ENCODE assay signal across 20 cellular contexts in genomic region chr2:106584304-106584954, GRCh38.
A peak's percentile ranks its signal among the peaks of the same experiment; 100 is the strongest.
DNase-seq lines count a peak whose midpoint lies in the region; ATAC-seq, FAIRE-seq and TF ChIP-seq lines count a peak whose summit lies in the region.
"Had no signal": no experiment of that assay in that cellular context is flagged by ENCODE, and none has a peak within 500 bp of the region (broad histone marks: within the 10 kb centered on the region; RNA-seq: fewer than 3 reads in every experiment).

No MANE protein-coding gene starts in this region.

- H4K91ac ChIP-seq in H1 (replicated peaks; ENCODE audit: insufficient read length, low read length) (no peak overlapping the region), neuronal stem cell (ENCODE audit: low read depth, low read length, poor library complexity) (no peak overlapping the region)

- H2AK5ac ChIP-seq in H1 (ENCODE audit: low read depth, low read length) (no peak overlapping the region), neuronal stem cell (ENCODE audit: low read depth, low read length) (peak overlapping the region; percentile 48)

- H2AFZ ChIP-seq in H1 (ENCODE audit: low read length), result no peak overlapping the region
- no peak overlapping the region for H2AFZ ChIP-seq in neuronal stem cell (ENCODE audit: low read length)

- H3K4me1 ChIP-seq in H1 (replicated peaks in 1 of 4; ENCODE audit: control insufficient read depth in 3 of 4, insufficient read depth in 4 of 4, low read length in 3 of 4) (no peaks in the 10 kb centered on the region), neuronal stem cell (ENCODE audit: control insufficient read depth in 2 of 2, insufficient read depth in 1 of 2, low read depth in 1 of 2, low read length in 2 of 2) (peaks cover 0 to 3% of the 10 kb centered on the region in 2 donors)
- H3K4me1 ChIP-seq: HAP-1 had no signal

- H3K79me1 ChIP-seq in H1 (ENCODE audit: low read depth, low read length) (no peaks in the 10 kb centered on the region), neuronal stem cell (ENCODE audit: low read depth, low read length) (no peaks in the 10 kb centered on the region)

- CTCF ChIA-PET in H1 (lab: Charles Lee; ENCODE audit: partially characterized antibody), result interaction anchor here (0.6 to 16.0 kb wide), 12 partner anchors 8 to 1079 kb away, joined by 3 to 330 read pairs (median 3); no protein-coding TSS in a partner anchor
- CTCF ChIA-PET in GM10248 (lab: Yijun Ruan, JAX), result interaction anchor here (0.7 to 3.0 kb wide), 4 partner anchors 10 to 479 kb away, joined by 3 to 19 read pairs (median 3); no protein-coding TSS in a partner anchor

- H3K18ac ChIP-seq in H1 (ENCODE audit: extremely low read depth, low read length) (no peak overlapping the region), neuronal stem cell (ENCODE audit: low read length) (peak overlapping the region; percentile 77)

- no peaks in the 10 kb centered on the region for H3K36me3 ChIP-seq in H1 (ENCODE audit: control insufficient read depth in 2 of 4, insufficient read depth in 4 of 4, low read length in 3 of 4)
- H3K36me3 ChIP-seq in neuronal stem cell (replicated peaks in 1 of 2; ENCODE audit: control insufficient read depth in 2 of 2, insufficient read depth in 2 of 2, low read length in 2 of 2), result no peaks in the 10 kb centered on the region
- H3K36me3 ChIP-seq: HAP-1 had no signal

- H2BK15ac ChIP-seq in H1 (ENCODE audit: low read length) (no peak overlapping the region), neuronal stem cell (ENCODE audit: low read length) (peak overlapping the region; percentile 60)

- no peak for TF ChIP-seq POLR2A in H1 (IDR thresholded peaks at IDR 0.05; ENCODE audit: control extremely low read depth in 1 of 2, low read depth in 2 of 2, low read length in 2 of 2)

- POLR2A ChIA-PET in H1 (lab: Charles Lee; ENCODE audit: partially characterized antibody), result no interaction called here
- POLR2A ChIA-PET in GM10248 (lab: Yijun Ruan, JAX), result no interaction called here

- no peak overlapping the region for H3K4ac ChIP-seq in H1 (replicated peaks; ENCODE audit: insufficient read length, low read depth, low read length)
- no peak overlapping the region for H3K4ac ChIP-seq in neuronal stem cell (ENCODE audit: low read length)

- H3K9me3 ChIP-seq in H1 (ENCODE audit: insufficient read depth in 2 of 2, low read depth in 1 of 2, low read length in 1 of 2), result no peaks in the 10 kb centered on the region
- H3K9me3 ChIP-seq in neuronal stem cell (replicated peaks in 1 of 2; ENCODE audit: control insufficient read depth in 2 of 2, insufficient read depth in 1 of 2, low read depth in 1 of 2, low read length in 2 of 2), result no peaks in the 10 kb centered on the region
- H3K9me3 ChIP-seq: HAP-1 had no signal

- 57% methylated on average over 33 of the region's 47 CpGs; no CpG with 5 or more reads in 1 of the 2 experiments for WGBS in H1 (ENCODE audit: extremely low coverage in 1 of 2, insufficient coverage in 1 of 2, insufficient read length in 1 of 2, insufficient replicate concordance in 2 of 2, low coverage in 1 of 2, low lambda C conversion rate in 2 of 2, missing lambda C conversion rate in 1 of 2), 2 experiments
- WGBS in neuronal stem cell (ENCODE audit: extremely low coverage in 2 of 2, insufficient read length in 2 of 2, insufficient replicate concordance in 1 of 2), 2 donors, result no CpG with 5 or more reads among the region's 47 CpGs

- peaks cover 36% of the 10 kb centered on the region for H3K27me3 Mint-ChIP-seq in stimulated activated naive CD8-positive, alpha-beta T cell treated with anti-CD3 and anti-CD28 coated beads, Interleukin-15, amount 100 ng/mL, for 72 hours

- H3K27me3 ChIP-seq in H1 (replicated peaks in 1 of 4; ENCODE audit: control insufficient read depth in 3 of 4, extremely low read depth in 1 of 4, insufficient read depth in 3 of 4, low read length in 3 of 4) (peaks cover 2 to 31% (median 12%) of the 10 kb centered on the region in 4 experiments), neuronal stem cell (ENCODE audit: control insufficient read depth in 3 of 3, insufficient read depth in 3 of 3, low read depth in 1 of 3, low read length in 3 of 3) (peaks cover 0 to 26% (median 11%) of the 10 kb centered on the region in 3 experiments)

- TF ChIP-seq CTCF in H1 (IDR thresholded peaks at IDR 0.05; ENCODE audit: control extremely low read depth in 1 of 3, insufficient read depth in 1 of 3, low read depth in 1 of 3, low read length in 3 of 3) (no peak), GM10248 (IDR thresholded peaks at IDR 0.05; ENCODE audit: control extremely low read depth, extremely low read depth, low read depth, missing control alignments) (no peak)

- H4K8ac ChIP-seq in H1 (ENCODE audit: extremely low read depth, insufficient read depth, low read length) (no peak overlapping the region), neuronal stem cell (ENCODE audit: low read depth, low read length) (no peak overlapping the region)

- H2BK20ac ChIP-seq in H1 (ENCODE audit: low read length), result no peak overlapping the region

- H3K79me2 ChIP-seq in H1 (ENCODE audit: control insufficient read depth in 1 of 2, insufficient read depth in 2 of 2, low read length in 2 of 2), result no peaks in the 10 kb centered on the region

- peak overlapping the region; percentile 3 to 52 (median 11); a peak in 5 of 8 replicates for H3K4me3 ChIP-seq in H1 (ENCODE audit: extremely low read depth in 1 of 4, insufficient read depth in 2 of 4, low read depth in 3 of 4, low read length in 4 of 4)
- no peak overlapping the region for H3K4me3 ChIP-seq in neuronal stem cell (ENCODE audit: low read length in 2 of 2)
- H3K4me3 ChIP-seq: HAP-1 had no signal

- H4K20me1 ChIP-seq in H1 (replicated peaks in 1 of 2; ENCODE audit: control insufficient read depth in 1 of 2, insufficient read depth in 2 of 2, low read length in 2 of 2), result no peaks in the 10 kb centered on the region

- H3K4me2 ChIP-seq in H1 (ENCODE audit: insufficient read depth in 1 of 2, low read depth in 2 of 2, low read length in 2 of 2) (peak overlapping the region; percentile 26 to 64; a peak in 3 of 4 replicates), neuronal stem cell (ENCODE audit: insufficient read depth, low read length, poor library complexity, severe bottlenecking) (peak overlapping the region; percentile 23)

- H3K56ac ChIP-seq in H1 (replicated peaks; ENCODE audit: insufficient read length, low read depth, low read length), result no peak overlapping the region

- no peak for TF ChIP-seq EP300 in H1 (IDR thresholded peaks at IDR 0.05; ENCODE audit: borderline replicate concordance in 1 of 2, low read depth in 2 of 2, low read length in 2 of 2)

- no peak overlapping the region for H2BK120ac ChIP-seq in H1 (replicated peaks; ENCODE audit: low read depth, low read length)
- no peak overlapping the region for H2BK120ac ChIP-seq in neuronal stem cell (ENCODE audit: low read depth, low read length)

- H3K27ac ChIP-seq in H1 (ENCODE audit: low read depth, low read length) (no peak overlapping the region), neuronal stem cell (replicated peaks; ENCODE audit: low read length) (no peak overlapping the region)

- H3K14ac ChIP-seq in H1 (ENCODE audit: insufficient read length), result no peak overlapping the region
- H3K14ac ChIP-seq in neuronal stem cell (ENCODE audit: low read length), result no peak overlapping the region

- peaks cover 29% of the 10 kb centered on the region for H3K4me1 Mint-ChIP-seq in stimulated activated naive CD8-positive, alpha-beta T cell treated with anti-CD3 and anti-CD28 coated beads, Interleukin-15, amount 100 ng/mL, for 72 hours

- H3K27ac Mint-ChIP-seq in stimulated activated naive CD8-positive, alpha-beta T cell treated with anti-CD3 and anti-CD28 coated beads, Interleukin-15, amount 100 ng/mL, for 72 hours, result no peak overlapping the region
- H3K27ac Mint-ChIP-seq: CD14-positive monocyte, IgD-negative memory B cell had no signal

- H3K9me3 Mint-ChIP-seq in stimulated activated naive CD8-positive, alpha-beta T cell treated with anti-CD3 and anti-CD28 coated beads, Interleukin-15, amount 100 ng/mL, for 72 hours, result no peaks in the 10 kb centered on the region

- H2BK12ac ChIP-seq in H1 (ENCODE audit: low read depth, low read length), result no peak overlapping the region
- no peak overlapping the region for H2BK12ac ChIP-seq in neuronal stem cell (ENCODE audit: low read length)

- H3K9ac ChIP-seq in H1 (replicated peaks in 1 of 4; ENCODE audit: extremely low read depth in 1 of 4, low read depth in 3 of 4, low read length in 3 of 4), result no peak overlapping the region
- H3K9ac ChIP-seq in neuronal stem cell (ENCODE audit: low read depth, low read length, poor library complexity), result no peak overlapping the region

- H4K5ac ChIP-seq in H1 (ENCODE audit: insufficient read length, low read depth, low read length), result no peak overlapping the region

- DNase-seq in stimulated activated naive CD8-positive, alpha-beta T cell treated with anti-CD3 and anti-CD28 coated beads, Interleukin-15, amount 100 ng/mL, for 72 hours, result no peak
- DNase-seq in stimulated activated naive CD8-positive, alpha-beta T cell treated with anti-CD3 and anti-CD28 coated beads, Interleukin-15, Interleukin-2, amounts not matched to agents 100 U/mL and 50 U/mL, for 24 hours, result no peak
- DNase-seq in H1 (ENCODE audit: low read depth in 1 of 2, low spot score in 2 of 2), result peak in 1 of 2 experiments; percentile 58
- DNase-seq in neuronal stem cell (ENCODE audit: low spot score), result no peak
- DNase-seq in GM10248 (ENCODE audit: extremely low spot score), result no peak
- no peak for DNase-seq in putamen (ENCODE audit: low spot score)
- DNase-seq: GF-D8, Karpas-422, MV-4-11, NCI-H1105 treated with DMSO at 0.1 percent for 48 hours, NCI-H2081, NCI-H446, OCI-M1 had no signal

- FAIRE-seq in H1 (lab: Jason Lieb, UNC), result no peak
- FAIRE-seq: A204.1, HTR-8/SVneo, RCC 7860 had no signal

- H3K23ac ChIP-seq in H1 (ENCODE audit: insufficient read length) (no peak overlapping the region), neuronal stem cell (ENCODE audit: low read depth, low read length, poor library complexity) (no peak overlapping the region)

- no peak for TF ChIP-seq RAD21 in H1 (IDR thresholded peaks at IDR 0.05 in 1 of 2, conservative IDR thresholded peaks at IDR 0.05 in 1 of 2; ENCODE audit: low read depth in 2 of 2, low read length in 2 of 2)

- ATAC-seq in stimulated activated naive CD8-positive, alpha-beta T cell treated with anti-CD3 and anti-CD28 coated beads, Interleukin-15, amount 100 ng/mL, for 72 hours, result peak; percentile 54
- ATAC-seq in stimulated activated naive CD8-positive, alpha-beta T cell treated with anti-CD3 and anti-CD28 coated beads, Interleukin-15, Interleukin-2, amounts not matched to agents 100 U/mL and 50 U/mL, for 24 hours, result no peak
- no peak for ATAC-seq in HG03039 (IDR thresholded peaks at IDR 0.05; ENCODE audit: unreplicated experiment)

- H2BK5ac ChIP-seq in H1 (ENCODE audit: low read depth, low read length) (no peak overlapping the region), neuronal stem cell (ENCODE audit: low read length) (no peak overlapping the region)

- no peak overlapping the region for H3K4me3 Mint-ChIP-seq in stimulated activated naive CD8-positive, alpha-beta T cell treated with anti-CD3 and anti-CD28 coated beads, Interleukin-15, amount 100 ng/mL, for 72 hours
- H3K4me3 Mint-ChIP-seq: CD14-positive monocyte, IgD-negative memory B cell had no signal

- H3K23me2 ChIP-seq in H1 (ENCODE audit: low read depth, low read length), result peaks cover 5% of the 10 kb centered on the region; the same call in 1 of the 2 replicates

TF ChIP-seq in H1, 55 proteins besides CTCF, POLR2A, EP300 and RAD21 (continues in another document):
- peak; percentile 64 for TF ChIP-seq KDM4A (IDR thresholded peaks at IDR 0.05; ENCODE audit: low read depth, low read length, severe bottlenecking)

Comparison
In these comparisons a context has a peak if more than half of its experiments do, and no peak if none do; other contexts are left out.
1. H3K4me3 ChIP-seq: peak in H1 (4 of 4); none in neuronal stem cell (0 of 2).